Comparison of ENCODE assay signal across 17 cellular contexts in the genomic region with DNA sequence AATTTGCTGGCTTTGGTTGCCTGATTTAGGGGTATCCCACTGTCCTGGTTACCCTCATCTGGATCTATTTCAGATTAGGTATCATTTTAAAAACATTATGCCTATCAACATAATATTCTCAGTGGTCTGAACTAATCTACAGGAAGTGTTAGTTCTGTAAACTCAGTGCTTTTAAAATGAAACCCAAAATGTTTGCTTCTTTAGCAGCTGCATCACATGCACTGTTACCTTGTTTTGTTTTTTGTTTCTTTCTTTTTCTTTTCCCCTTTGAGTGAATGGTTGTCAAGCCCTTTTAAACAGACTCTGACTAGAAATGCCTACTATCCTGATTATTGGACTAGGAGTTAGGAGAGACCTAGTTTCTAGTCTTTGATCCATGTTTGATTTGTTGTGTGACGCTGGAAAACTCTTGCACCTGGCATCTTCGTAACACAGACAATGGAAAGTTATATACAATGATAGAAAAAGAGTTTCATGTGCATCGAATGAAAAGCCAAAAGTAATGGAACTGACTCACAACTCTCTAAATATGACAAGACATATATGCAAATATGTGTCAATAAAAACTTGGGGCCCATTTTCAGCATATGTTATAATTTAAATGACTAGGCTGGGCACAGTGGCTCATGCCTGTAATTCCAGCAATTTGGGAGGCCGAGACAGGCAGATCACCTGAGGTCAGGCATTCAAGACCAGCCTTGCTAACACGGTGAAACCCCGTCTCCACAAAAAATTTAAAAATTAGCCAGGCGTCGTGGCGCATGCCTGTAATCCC.
"Had no signal": no experiment of that assay in that cellular context is flagged by ENCODE, and none has a peak within 500 bp of the region (broad histone marks: within the 10 kb centered on the region; RNA-seq: fewer than 3 reads in every experiment).

No MANE protein-coding gene starts in this region.

- DNase-seq: effector memory CD8-positive, alpha-beta T cell; kidney; left cardiac atrium; left ventricle myocardium superior; mesenchymal stem cell; midbrain; nephron progenitor cell; psoas muscle; retina; right lobe of liver; stimulated activated CD4-positive, alpha-beta T cell treated with anti-CD3 and anti-CD28 coated beads, Interleukin-4, amount 100 ng/mL, for 24 hours; stimulated activated naive B cell treated with anti-CD40 and anti-IgM and Interleukin-4, amounts not matched to agents 10 μg/mL and 1 μg/mL and 100 μg/mL, for 72 hours; stimulated activated naive CD8-positive, alpha-beta T cell treated with anti-CD3 and anti-CD28 coated beads, Interleukin-15, amount 100 ng/mL, for 72 hours; testis; transverse colon had no signal

- H3K4me1 Mint-ChIP-seq: nephron progenitor cell had no signal

- H3K9me3 Mint-ChIP-seq: dendritic cell treated with granulocyte-macrophage colony-stimulating factor and Interleukin-4, amounts not matched to agents 40 ng/mL and 50 ng/mL, for 4 days; effector memory CD8-positive, alpha-beta T cell; nephron progenitor cell; stimulated activated naive B cell treated with anti-CD40 and anti-IgM and Interleukin-4, amounts not matched to agents 10 μg/mL and 1 μg/mL and 100 μg/mL, for 72 hours; stimulated activated naive CD8-positive, alpha-beta T cell treated with anti-CD3 and anti-CD28 coated beads, Interleukin-15, amount 100 ng/mL, for 72 hours had no signal

- H3K27ac Mint-ChIP-seq: dendritic cell treated with granulocyte-macrophage colony-stimulating factor and Interleukin-4, amounts not matched to agents 40 ng/mL and 50 ng/mL, for 4 days; nephron progenitor cell; stimulated activated naive B cell treated with anti-CD40 and anti-IgM and Interleukin-4, amounts not matched to agents 10 μg/mL and 1 μg/mL and 100 μg/mL, for 72 hours had no signal

- ATAC-seq: effector memory CD8-positive, alpha-beta T cell; gastroesophageal sphincter; left cardiac atrium; left ventricle myocardium superior; psoas muscle; right lobe of liver; stimulated activated naive B cell treated with anti-CD40 and anti-IgM and Interleukin-4, amounts not matched to agents 10 μg/mL and 1 μg/mL and 100 μg/mL, for 72 hours had no signal

- H3K27me3 Mint-ChIP-seq: dendritic cell treated with granulocyte-macrophage colony-stimulating factor and Interleukin-4, amounts not matched to agents 40 ng/mL and 50 ng/mL, for 4 days; effector memory CD8-positive, alpha-beta T cell; stimulated activated naive B cell treated with anti-CD40 and anti-IgM and Interleukin-4, amounts not matched to agents 10 μg/mL and 1 μg/mL and 100 μg/mL, for 72 hours; stimulated activated naive CD8-positive, alpha-beta T cell treated with anti-CD3 and anti-CD28 coated beads, Interleukin-15, amount 100 ng/mL, for 72 hours had no signal

- H3K4me3 Mint-ChIP-seq: dendritic cell treated with granulocyte-macrophage colony-stimulating factor and Interleukin-4, amounts not matched to agents 40 ng/mL and 50 ng/mL, for 4 days; effector memory CD8-positive, alpha-beta T cell; nephron progenitor cell; stimulated activated naive B cell treated with anti-CD40 and anti-IgM and Interleukin-4, amounts not matched to agents 10 μg/mL and 1 μg/mL and 100 μg/mL, for 72 hours; stimulated activated naive CD8-positive, alpha-beta T cell treated with anti-CD3 and anti-CD28 coated beads, Interleukin-15, amount 100 ng/mL, for 72 hours had no signal
